24 cellular contexts compared by ENCODE assay signal in genomic region chr13:53442979-53443378, GRCh38.
DNase-seq lines count a peak whose midpoint lies in the region; ATAC-seq, FAIRE-seq and TF ChIP-seq lines count a peak whose summit lies in the region.
"Had no signal": no experiment of that assay in that cellular context is flagged by ENCODE, and none has a peak within 500 bp of the region (broad histone marks: within the 10 kb centered on the region; RNA-seq: fewer than 3 reads in every experiment).

No MANE protein-coding gene starts in this region.

- DNase-seq in HepG2 (ENCODE audit: low spot score) (no peak), right lobe of liver (no peak), K562 (ENCODE audit: extremely low read depth in 1 of 4, low spot score in 3 of 4) (no peak), GM19239 (ENCODE audit: insufficient read length, low spot score) (no peak)
- DNase-seq: ACHN; BE2C; C1 segment of cervical spinal cord; CD4-positive, alpha-beta memory T cell; CD4-positive, CD25-positive, alpha-beta regulatory T cell; CD8-positive, alpha-beta memory T cell; COR-L47; DMS 273 treated with DMSO at 0.1 percent for 48 hours; DMS153; DMS53; DMS79; DND-41; EL; GDM1 had no signal

- CTCF ChIA-PET in HepG2 (lab: Yijun Ruan, JAX; ENCODE audit: low intra/inter-chr PET ratio, low total read pairs), result no interaction called here
- CTCF ChIA-PET in K562 (lab: Yijun Ruan, JAX; ENCODE audit: low intra/inter-chr PET ratio), result no interaction called here

- H3K27me3 ChIP-seq in HepG2 (ENCODE audit: control insufficient read depth in 1 of 2, insufficient read depth in 2 of 2, low read length in 2 of 2) (no peaks in the 10 kb centered on the region), right lobe of liver (no peaks in the 10 kb centered on the region), K562 (ENCODE audit: control insufficient read depth in 2 of 2, insufficient read depth in 2 of 2, low read length in 2 of 2) (no peaks in the 10 kb centered on the region)
- H3K27me3 ChIP-seq: BE2C, BLaER1 had no signal

- H3K27ac ChIP-seq in HepG2 (ENCODE audit: extremely low read length, insufficient read depth, low read length), result no peak overlapping the region
- no peak overlapping the region for H3K27ac ChIP-seq in right lobe of liver
- H3K27ac ChIP-seq in K562 (ENCODE audit: extremely low read depth, low read depth, low read length), result no peak overlapping the region
- H3K27ac ChIP-seq: 22Rv1, BLaER1 had no signal

- no peak overlapping the region for H3K9ac ChIP-seq in HepG2 (ENCODE audit: insufficient read depth, low read depth, low read length)
- H3K9ac ChIP-seq in K562 (ENCODE audit: insufficient read depth in 1 of 2, low read depth in 2 of 2, low read length in 2 of 2), result no peak overlapping the region
- H3K9ac ChIP-seq: BLaER1 had no signal

- H3K4me2 ChIP-seq in HepG2 (ENCODE audit: low read depth, low read length) (no peak overlapping the region), K562 (ENCODE audit: insufficient read depth, low read length) (no peak overlapping the region)
- H3K4me2 ChIP-seq: BLaER1 had no signal

- FAIRE-seq in HepG2 (lab: Jason Lieb, UNC) (no peak), K562 (lab: Jason Lieb, UNC) (no peak), GM19239 (lab: Jason Lieb, UNC) (no peak)
- FAIRE-seq: GM12878, GM12892, GM18507 had no signal

- H3K9me3 ChIP-seq in HepG2 (ENCODE audit: low read length), result peaks cover 84% of the 10 kb centered on the region
- no peaks in the 10 kb centered on the region for H3K9me3 ChIP-seq in right lobe of liver
- H3K9me3 ChIP-seq in K562 (replicated peaks; ENCODE audit: control insufficient read depth, insufficient read depth, low read depth, low read length), result no peaks in the 10 kb centered on the region

- no peak overlapping the region for H2AFZ ChIP-seq in HepG2 (ENCODE audit: low read length)
- no peak overlapping the region for H2AFZ ChIP-seq in K562 (ENCODE audit: low read depth, low read length)

- TF ChIP-seq CTCF in HepG2 (CRISPR knock-in tag; IDR thresholded peaks at IDR 0.05) (no peak), right lobe of liver (IDR thresholded peaks at IDR 0.05) (no peak), K562 (IDR thresholded peaks at IDR 0.05 in 2 of 3, conservative IDR thresholded peaks at IDR 0.05 in 1 of 3; ENCODE audit: insufficient read depth in 2 of 3, low read depth in 1 of 3, low read length in 3 of 3) (no peak)

- ATAC-seq in HepG2, result no peak
- ATAC-seq in right lobe of liver, result no peak
- ATAC-seq in K562, result no peak
- ATAC-seq in HG02759 (IDR thresholded peaks at IDR 0.05; ENCODE audit: unreplicated experiment), result no peak
- ATAC-seq: GM12878 had no signal

- TF ChIP-seq RAD21 in HepG2 (CRISPR knock-in tag; IDR thresholded peaks at IDR 0.05) (no peak), K562 (CRISPR knock-in tag; conservative IDR thresholded peaks at IDR 0.05 in 1 of 2, IDR thresholded peaks at IDR 0.05 in 1 of 2) (no peak)

- TF ChIP-seq POLR2A in HepG2 (IDR thresholded peaks at IDR 0.05; ENCODE audit: insufficient read depth in 1 of 2, low read depth in 2 of 2, low read length in 2 of 2), result no peak
- TF ChIP-seq POLR2A in right lobe of liver (IDR thresholded peaks at IDR 0.05), result no peak
- TF ChIP-seq POLR2A in K562 (conservative IDR thresholded peaks at IDR 0.05), result no peak

- H3K36me3 ChIP-seq in HepG2 (replicated peaks in 1 of 2; ENCODE audit: control insufficient read depth in 1 of 2, insufficient read depth in 2 of 2, low read length in 2 of 2) (no peaks in the 10 kb centered on the region), right lobe of liver (no peaks in the 10 kb centered on the region), K562 (ENCODE audit: control insufficient read depth, insufficient read depth, low read length) (no peaks in the 10 kb centered on the region)
- H3K36me3 ChIP-seq: BE2C, BLaER1 had no signal

- no peak overlapping the region for H3K4me3 ChIP-seq in HepG2 (replicated peaks in 1 of 3; ENCODE audit: insufficient read depth in 1 of 3, low read depth in 2 of 3, low read length in 3 of 3)
- H3K4me3 ChIP-seq in right lobe of liver, result no peak overlapping the region
- no peak overlapping the region for H3K4me3 ChIP-seq in K562
- H3K4me3 ChIP-seq: BLaER1, GM12878 had no signal

- H4K20me1 ChIP-seq in HepG2 (ENCODE audit: insufficient read depth, low read length), result no peaks in the 10 kb centered on the region
- no peaks in the 10 kb centered on the region for H4K20me1 ChIP-seq in K562 (replicated peaks; ENCODE audit: control insufficient read depth, insufficient read depth, low read length)
- H4K20me1 ChIP-seq: BLaER1 had no signal

- H3K79me2 ChIP-seq in HepG2 (ENCODE audit: insufficient read depth, low read length) (no peaks in the 10 kb centered on the region), K562 (ENCODE audit: control insufficient read depth, insufficient read depth, low read length) (no peaks in the 10 kb centered on the region)

- TF ChIP-seq EP300 in HepG2 (IDR thresholded peaks at IDR 0.05; ENCODE audit: low read depth in 2 of 2, low read length in 2 of 2), result no peak
- no peak for TF ChIP-seq EP300 in HepG2 (CRISPR knock-in tag; IDR thresholded peaks at IDR 0.05; ENCODE audit: borderline replicate concordance)
- TF ChIP-seq EP300 in K562 (IDR thresholded peaks at IDR 0.05; ENCODE audit: low read length), result no peak

- POLR2A ChIA-PET in HepG2 (lab: Yijun Ruan, JAX) (no interaction called here), K562 (lab: Yijun Ruan, JAX) (no interaction called here)

- H3K4me1 ChIP-seq in HepG2 (ENCODE audit: insufficient read depth, low read length), result no peaks in the 10 kb centered on the region
- no peaks in the 10 kb centered on the region for H3K4me1 ChIP-seq in right lobe of liver
- H3K4me1 ChIP-seq in K562 (replicated peaks in 1 of 2; ENCODE audit: control insufficient read depth in 2 of 2, insufficient read depth in 2 of 2, low read length in 2 of 2), result no peaks in the 10 kb centered on the region
- H3K4me1 ChIP-seq: BE2C, BLaER1 had no signal

- intact Hi-C loops in HepG2 (cut with micrococcal nuclease; ENCODE audit: unreplicated experiment), result no loop called here
- intact Hi-C loops in right lobe of liver (cut with DNase I), result no loop called here
- intact Hi-C loops in K562 (cut with micrococcal nuclease), result no loop called here

- no peaks in the 10 kb centered on the region for H3K9me1 ChIP-seq in K562 (ENCODE audit: control insufficient read depth, insufficient read depth, low read length)

- WGBS in HepG2 (ENCODE audit: low lambda C conversion rate), result 13% methylated on average over 5 of the region's 5 CpGs
- 48% methylated on average over 5 of the region's 5 CpGs for WGBS in right lobe of liver (ENCODE audit: insufficient coverage, low coverage, low lambda C conversion rate, missing lambda C conversion rate)
- WGBS in K562 (ENCODE audit: insufficient coverage, low coverage, missing lambda C conversion rate), result 0% methylated on average over 3 of the region's 5 CpGs

- BruUV-seq in HepG2 (replicated peaks; lab: Mats Ljungman, UMichigan) (no TSS peak), K562 (replicated peaks; lab: Mats Ljungman, UMichigan) (no TSS peak)

- in situ Hi-C loops in HepG2 (cut with HindIII; ENCODE audit: extremely low pct_ligation_motif_present, low pct_unique_long_range_greater_than_20kb), result no loop called here
- in situ Hi-C loops in K562 (cut with MboI), result no loop called here

TF ChIP-seq in HepG2, 621 proteins besides CTCF, POLR2A, EP300 and RAD21 (continues in another document):
- TF ChIP-seq TARDBP (CRISPR knock-in tag; IDR thresholded peaks at IDR 0.05) (no peak), ZNF124 (CRISPR knock-in tag; IDR thresholded peaks at IDR 0.05) (no peak), ZNF766 (CRISPR knock-in tag; IDR thresholded peaks at IDR 0.05; ENCODE audit: borderline replicate concordance) (no peak), ZNF274 (CRISPR knock-in tag; IDR thresholded peaks at IDR 0.05) (no peak), KLF12 (CRISPR knock-in tag; IDR thresholded peaks at IDR 0.05; ENCODE audit: borderline replicate concordance) (no peak)

TF ChIP-seq in K562, 482 proteins besides CTCF, POLR2A, EP300 and RAD21 (continues in another document):
- no peak for TF ChIP-seq ZNF592 (IDR thresholded peaks at IDR 0.05)
- TF ChIP-seq, protein P1, sequence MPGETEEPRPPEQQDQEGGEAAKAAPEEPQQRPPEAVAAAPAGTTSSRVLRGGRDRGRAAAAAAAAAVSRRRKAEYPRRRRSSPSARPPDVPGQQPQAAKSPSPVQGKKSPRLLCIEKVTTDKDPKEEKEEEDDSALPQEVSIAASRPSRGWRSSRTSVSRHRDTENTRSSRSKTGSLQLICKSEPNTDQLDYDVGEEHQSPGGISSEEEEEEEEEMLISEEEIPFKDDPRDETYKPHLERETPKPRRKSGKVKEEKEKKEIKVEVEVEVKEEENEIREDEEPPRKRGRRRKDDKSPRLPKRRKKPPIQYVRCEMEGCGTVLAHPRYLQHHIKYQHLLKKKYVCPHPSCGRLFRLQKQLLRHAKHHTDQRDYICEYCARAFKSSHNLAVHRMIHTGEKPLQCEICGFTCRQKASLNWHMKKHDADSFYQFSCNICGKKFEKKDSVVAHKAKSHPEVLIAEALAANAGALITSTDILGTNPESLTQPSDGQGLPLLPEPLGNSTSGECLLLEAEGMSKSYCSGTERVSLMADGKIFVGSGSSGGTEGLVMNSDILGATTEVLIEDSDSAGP (CRISPR knock-in tag; IDR thresholded peaks at IDR 0.05), result no peak

Comparison
In these comparisons a context has a peak if more than half of its experiments do, and no peak if none do; other contexts are left out.
1. Of the 241 proteins assayed by ChIP-seq in both HepG2 and K562: peak only in HepG2: MAFK; only in K562: MAFG; in both: MAFF; in neither: 238.